Comparison of ENCODE assay signal across 24 cellular contexts in genomic region chr10:132204078-132204780, GRCh38. TPM values are rescaled to one million over a fixed set of nuclear protein-coding genes. Genes with fewer than 3 reads are reported as not detected.
"Had no signal": no experiment of that assay in that cellular context is flagged by ENCODE, and none has a peak within 500 bp of the region (broad histone marks: within the 10 kb centered on the region; RNA-seq: fewer than 3 reads in every experiment).

No MANE protein-coding gene starts in this region.

- H3K36me3 Mint-ChIP-seq: activated naive CD4-positive, alpha-beta T cell treated with anti-CD3 and anti-CD28 coated beads, Interleukin-2, amount 50 U/mL, for 72 hours; brain; T-cell had no signal

- H3K4me3 ChIP-seq: K562 had no signal

- H3K27ac Mint-ChIP-seq: activated B cell treated with CpG ODN at 0.5 μM for 24 hours; activated CD4-positive, alpha-beta T cell treated with anti-CD3 and anti-CD28 coated beads, Interleukin-2, amount 10 ng/mL, durations not matched to agents 24 days and 14 days; activated naive CD8-positive, alpha-beta T cell treated with anti-CD3 and anti-CD28 coated beads, Interleukin-2, amount 50 U/mL, for 24 hours; T-cell had no signal

- H3K9me3 Mint-ChIP-seq: activated B cell treated with CpG ODN at 0.5 μM for 24 hours; activated CD4-positive, alpha-beta T cell treated with anti-CD3 and anti-CD28 coated beads, Interleukin-2, amount 10 ng/mL, durations not matched to agents 24 days and 14 days; activated naive CD4-positive, alpha-beta T cell treated with anti-CD3 and anti-CD28 coated beads, Interleukin-2, amount 50 U/mL, for 72 hours; activated naive CD8-positive, alpha-beta T cell treated with anti-CD3 and anti-CD28 coated beads, Interleukin-2, amount 50 U/mL, for 24 hours; activated T-cell treated with anti-CD3 and anti-CD28 coated beads, Interleukin-2, amount 50 U/mL, for 4 hours; brain; T-cell had no signal

- ATAC-seq: activated naive CD4-positive, alpha-beta T cell treated with anti-CD3 and anti-CD28 coated beads, Interleukin-2, amount 50 U/mL, for 72 hours; activated naive CD8-positive, alpha-beta T cell treated with anti-CD3 and anti-CD28 coated beads, Interleukin-2, amount 50 U/mL, for 24 hours; activated T-cell treated with anti-CD3 and anti-CD28 coated beads, Interleukin-2, amount 50 U/mL, for 4 hours; T-cell had no signal

- H3K4me1 Mint-ChIP-seq: activated CD4-positive, alpha-beta T cell treated with anti-CD3 and anti-CD28 coated beads, Interleukin-2, amount 10 ng/mL, durations not matched to agents 24 days and 14 days; T-cell had no signal

- DNase-seq: activated B cell treated with CpG ODN at 0.5 μM for 24 hours; activated CD4-positive, alpha-beta T cell treated with anti-CD3 and anti-CD28 coated beads for 1 hour; activated CD4-positive, alpha-beta T cell treated with anti-CD3 and anti-CD28 coated beads, Interleukin-2, amount 10 ng/mL, durations not matched to agents 24 days and 14 days; activated CD4-positive, alpha-beta T cell treated with anti-CD3 and anti-CD28 coated beads, Interleukin-2, amount 50 U/mL, for 48 hours; activated CD8-positive, alpha-beta memory T cell treated with anti-CD3 and anti-CD28 coated beads for 24 hours; activated effector memory CD4-positive, alpha-beta T cell treated with anti-CD3 and anti-CD28 coated beads, Interleukin-2, amount 50 U/mL, for 16 hours; activated naive CD4-positive, alpha-beta T cell treated with Interleukin-2 at 50 U/mL for 16 hours; activated naive CD8-positive, alpha-beta T cell treated with anti-CD3 and anti-CD28 coated beads, Interleukin-2, amount 50 U/mL, for 24 hours; activated T-cell treated with anti-CD3 and anti-CD28 coated beads, Interleukin-2, amount 50 U/mL, for 4 hours; amniotic stem cell; Karpas-422; MM.1S; NCI-H1105; NCI-H1436; NCI-H1694 treated with DMSO at 0.1 percent for 48 hours; NCI-H2029 treated with DMSO at 0.1 percent for 48 hours; NCI-H446; NCI-H524; SIG-M5; T-cell; T1000 had no signal

- H3K27me3 Mint-ChIP-seq: activated B cell treated with CpG ODN at 0.5 μM for 24 hours; activated CD4-positive, alpha-beta T cell treated with anti-CD3 and anti-CD28 coated beads, Interleukin-2, amount 10 ng/mL, durations not matched to agents 24 days and 14 days; activated naive CD8-positive, alpha-beta T cell treated with anti-CD3 and anti-CD28 coated beads, Interleukin-2, amount 50 U/mL, for 24 hours; brain; T-cell had no signal

- H3K4me3 Mint-ChIP-seq: activated B cell treated with CpG ODN at 0.5 μM for 24 hours; activated CD4-positive, alpha-beta T cell treated with anti-CD3 and anti-CD28 coated beads, Interleukin-2, amount 10 ng/mL, durations not matched to agents 24 days and 14 days; activated naive CD8-positive, alpha-beta T cell treated with anti-CD3 and anti-CD28 coated beads, Interleukin-2, amount 50 U/mL, for 24 hours; activated T-cell treated with anti-CD3 and anti-CD28 coated beads, Interleukin-2, amount 50 U/mL, for 4 hours; brain; T-cell had no signal

RNA-seq across cellular contexts. Expression of gene DPYSL4, which starts 17.5 kb away (rescaled TPM):
- total RNA-seq: K562 had no signal
